22 cellular contexts compared by ENCODE assay signal in genomic region chr4:25703731-25704388, GRCh38. TPM values are rescaled to one million over a fixed set of nuclear protein-coding genes. Genes with fewer than 3 reads are reported as not detected.
A peak's percentile ranks its signal among the peaks of the same experiment; 100 is the strongest.
DNase-seq lines count a peak whose midpoint lies in the region; ATAC-seq and TF ChIP-seq lines count a peak whose summit lies in the region.
"Had no signal": no experiment of that assay in that cellular context is flagged by ENCODE, and none has a peak within 500 bp of the region (broad histone marks: within the 10 kb centered on the region; RNA-seq: fewer than 3 reads in every experiment).

No MANE protein-coding gene starts in this region.

- ATAC-seq in GM21825 (IDR thresholded peaks at IDR 0.05; ENCODE audit: unreplicated experiment) (no peak), HG03159 (IDR thresholded peaks at IDR 0.05; ENCODE audit: unreplicated experiment) (no peak)
- ATAC-seq: effector memory CD8-positive, alpha-beta T cell; foreskin keratinocyte; left lung; sciatic nerve had no signal

- peak; percentile 4 for DNase-seq in AG09309 (ENCODE audit: low read depth)
- DNase-seq in HFFc6, result peak; percentile 37
- DNase-seq in mammary epithelial cell, result peak; percentile 7
- DNase-seq in iris pigment epithelial cell (ENCODE audit: low read depth), result peak; percentile 7
- DNase-seq in C1 segment of cervical spinal cord (lab: John Stamatoyannopoulos, UW), result no peak
- no peak for DNase-seq in NCI-H146 (lab: John Stamatoyannopoulos, UW)
- DNase-seq: activated CD4-positive, alpha-beta T cell treated with anti-CD3 and anti-CD28 coated beads for 4 hours; CD8-positive, alpha-beta memory T cell; effector memory CD8-positive, alpha-beta T cell; Kasumi-1; left lung; NCI-H1105; NCI-H526; occipital lobe; SK-N-SH; stimulated activated CD4-positive, alpha-beta T cell treated with anti-CD3 and anti-CD28 coated beads, Interleukin-1b, Interleukin-23, amount 100 ng/mL, for 48 hours had no signal

- in situ Hi-C loops in mammary epithelial cell (cut with MboI; ENCODE audit: low sequenced_read_pairs in 2 of 2), result no loop called here

- CTCF ChIA-PET in mammary epithelial cell (lab: Charles Lee; ENCODE audit: low non-redundant PET), result no interaction called here

- H3K4me1 ChIP-seq in mammary epithelial cell (ENCODE audit: insufficient read depth, low read length), result no peaks in the 10 kb centered on the region
- H3K4me1 ChIP-seq: foreskin keratinocyte, left lung had no signal

- no peak overlapping the region for H3K4me2 ChIP-seq in mammary epithelial cell (ENCODE audit: insufficient read depth, low read depth, low read length)
- H3K4me2 ChIP-seq: SK-N-SH had no signal

- no peaks in the 10 kb centered on the region for H4K20me1 ChIP-seq in mammary epithelial cell (ENCODE audit: insufficient read depth, low read length)

- H3K9ac ChIP-seq in mammary epithelial cell (ENCODE audit: insufficient read depth, low read length), result no peak overlapping the region
- H3K9ac ChIP-seq: SK-N-SH had no signal

- peaks cover 21% of the 10 kb centered on the region for H3K27me3 Mint-ChIP-seq in HFFc6 (ENCODE audit: insufficient read depth)
- H3K27me3 Mint-ChIP-seq: effector memory CD8-positive, alpha-beta T cell; stimulated activated naive CD8-positive, alpha-beta T cell treated with anti-CD3 and anti-CD28 coated beads, Interleukin-15, Interleukin-2, amounts not matched to agents 100 ng/mL and 50 ng/mL, for 24 hours had no signal

- peaks cover 13% of the 10 kb centered on the region for H3K4me1 Mint-ChIP-seq in HFFc6 (ENCODE audit: low read depth)
- H3K4me1 Mint-ChIP-seq: CD8-positive, alpha-beta memory T cell had no signal

- H3K27ac Mint-ChIP-seq in HFFc6, result no peak overlapping the region
- H3K27ac Mint-ChIP-seq: activated T-helper 2 cell treated with anti-CD3 and anti-CD28 coated beads, Interferon-gamma antibody, Interleukin-2, Interleukin-4, amounts not matched to agents 10 μg/mL and 5 μg/mL and 100 μg/mL, durations not matched to agents 14 hours and 24 hours and 36 hours; CD8-positive, alpha-beta memory T cell; effector memory CD8-positive, alpha-beta T cell; stimulated activated naive CD8-positive, alpha-beta T cell treated with anti-CD3 and anti-CD28 coated beads, Interleukin-15, Interleukin-2, amounts not matched to agents 100 ng/mL and 50 ng/mL, for 24 hours had no signal

- TF ChIP-seq CTCF in AG09309 (IDR thresholded peaks at IDR 0.05; ENCODE audit: control insufficient read depth, insufficient read depth, low read depth, low read length, missing control alignments) (no peak), HFFc6 (IDR thresholded peaks at IDR 0.05) (no peak), mammary epithelial cell (conservative IDR thresholded peaks at IDR 0.05 in 1 of 2, IDR thresholded peaks at IDR 0.05 in 1 of 2; ENCODE audit: extremely low read depth in 1 of 2, insufficient read depth in 1 of 2, low read depth in 1 of 2, low read length in 2 of 2) (no peak)

- H2AFZ ChIP-seq in mammary epithelial cell (ENCODE audit: low read depth, low read length), result no peak overlapping the region

- 53% methylated on average over 3 of the region's 3 CpGs for WGBS in mammary epithelial cell (ENCODE audit: low coverage, missing lambda C conversion rate)

- no peaks in the 10 kb centered on the region for H3K36me3 Mint-ChIP-seq in HFFc6 (ENCODE audit: low read depth)
- H3K36me3 Mint-ChIP-seq: CD8-positive, alpha-beta memory T cell had no signal

- H3K4me3 ChIP-seq in AG09309 (ENCODE audit: control insufficient read depth, low read depth, low read length) (no peak overlapping the region), mammary epithelial cell (replicated peaks in 1 of 3; ENCODE audit: insufficient read depth in 1 of 3, low read depth in 2 of 3, low read length in 3 of 3) (no peak overlapping the region)
- H3K4me3 ChIP-seq: left lung had no signal

- H3K9me3 ChIP-seq in mammary epithelial cell (replicated peaks; ENCODE audit: insufficient read depth, low read length), result no peaks in the 10 kb centered on the region
- H3K9me3 ChIP-seq: left lung, SK-N-SH had no signal

- dilution Hi-C loops in mammary epithelial cell (cut with HindIII; ENCODE audit: low sequenced_read_pairs), result no loop called here

- intact Hi-C loops in mammary epithelial cell (cut with micrococcal nuclease), result no loop called here

- H3K4me3 Mint-ChIP-seq in HFFc6, result no peak overlapping the region
- H3K4me3 Mint-ChIP-seq: CD8-positive, alpha-beta memory T cell; effector memory CD8-positive, alpha-beta T cell; stimulated activated naive CD8-positive, alpha-beta T cell treated with anti-CD3 and anti-CD28 coated beads, Interleukin-15, Interleukin-2, amounts not matched to agents 100 ng/mL and 50 ng/mL, for 24 hours had no signal

- no peak overlapping the region for H3K27ac ChIP-seq in mammary epithelial cell (ENCODE audit: insufficient read depth, low read depth, low read length)
- H3K27ac ChIP-seq: foreskin keratinocyte, left lung had no signal

- no peaks in the 10 kb centered on the region for H3K79me2 ChIP-seq in mammary epithelial cell (ENCODE audit: insufficient read depth, low read length)

- no peaks in the 10 kb centered on the region for H3K9me3 Mint-ChIP-seq in HFFc6
- H3K9me3 Mint-ChIP-seq: activated T-helper 2 cell treated with anti-CD3 and anti-CD28 coated beads, Interferon-gamma antibody, Interleukin-2, Interleukin-4, amounts not matched to agents 10 μg/mL and 5 μg/mL and 100 μg/mL, durations not matched to agents 14 hours and 24 hours and 36 hours; CD8-positive, alpha-beta memory T cell; stimulated activated naive CD8-positive, alpha-beta T cell treated with anti-CD3 and anti-CD28 coated beads, Interleukin-15, Interleukin-2, amounts not matched to agents 100 ng/mL and 50 ng/mL, for 24 hours had no signal

- H3K36me3 ChIP-seq in mammary epithelial cell (ENCODE audit: insufficient read depth, low read length), result no peaks in the 10 kb centered on the region
- H3K36me3 ChIP-seq: left lung had no signal

- no peaks in the 10 kb centered on the region for H3K27me3 ChIP-seq in mammary epithelial cell (ENCODE audit: insufficient read depth, low read length)
- H3K27me3 ChIP-seq: foreskin keratinocyte, left lung had no signal

- BruUV-seq in mammary epithelial cell (replicated peaks; lab: Mats Ljungman, UMichigan), result no TSS peak

RNA-seq across cellular contexts. Expression of gene SLC34A2, which starts 48.2 kb away (rescaled TPM):
- total RNA-seq in HFFc6 (2021; fragmentation: NEBNext Ultra II Directional; extraction: Animal tissue kit (Norgen Biotek cat#: 25700)), result not detected
- total RNA-seq in mammary epithelial cell, result 1 to 10 TPM in 1 of 2 donors, not detected in 1; 1.5 TPM
- 0.08 TPM for polyA plus RNA-seq in mammary epithelial cell
- polyA minus RNA-seq in mammary epithelial cell, result not detected
- total RNA-seq: activated T-helper 2 cell treated with anti-CD3 and anti-CD28 coated beads, Interferon-gamma antibody, Interleukin-2, Interleukin-4, amounts not matched to agents 10 μg/mL and 5 μg/mL and 100 μg/mL, durations not matched to agents 14 hours and 24 hours and 36 hours; CD8-positive, alpha-beta memory T cell; foreskin keratinocyte had no signal
- polyA plus RNA-seq: CD8-positive, alpha-beta memory T cell; foreskin keratinocyte; SK-N-SH had no signal

Comparison
In these comparisons a context has a peak if more than half of its experiments do, and no peak if none do; other contexts are left out.
1. DNase-seq: peak in AG09309 (single experiment), HFFc6 (single experiment), mammary epithelial cell (single experiment) and iris pigment epithelial cell (single experiment); none in C1 segment of cervical spinal cord (0 of 14) and NCI-H146 (single experiment).